10 cellular contexts compared by ENCODE assay signal in the genomic region with DNA sequence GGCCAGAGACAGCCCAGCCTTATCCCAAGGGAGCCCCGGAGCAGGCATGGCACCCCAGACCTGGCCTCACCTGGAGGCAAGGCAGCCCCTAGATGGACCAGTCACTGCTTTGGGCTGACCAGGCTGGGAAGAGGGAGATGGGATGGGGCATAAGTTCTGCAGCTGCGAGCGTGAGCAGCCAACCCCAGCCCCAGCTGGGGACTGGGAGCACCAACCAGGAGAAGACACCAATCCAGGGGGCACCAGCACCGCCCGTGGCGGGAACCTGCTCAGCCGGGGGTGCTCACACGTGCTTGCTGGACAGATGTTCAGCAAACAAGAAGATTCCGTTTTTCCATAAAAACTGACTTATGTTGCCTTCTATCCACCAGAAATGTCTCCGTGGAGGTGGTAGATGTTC.
"Had no signal": no experiment of that assay in that cellular context is flagged by ENCODE, and none has a peak within 500 bp of the region (broad histone marks: within the 10 kb centered on the region; RNA-seq: fewer than 3 reads in every experiment).

No MANE protein-coding gene starts in this region.

- H3K4me3 ChIP-seq: GM23338, HAP-1 had no signal

- H3K9ac ChIP-seq: KMS-11 had no signal

- DNase-seq: H7, HFFc6, KBM-7 had no signal

- H3K36me3 ChIP-seq: HAP-1 had no signal

- H3K36me3 Mint-ChIP-seq: IgD-negative memory B cell had no signal

- H2AFZ ChIP-seq: GM23338 had no signal

- H3K4me1 ChIP-seq: HAP-1 had no signal

- H3K4me1 Mint-ChIP-seq: IgD-negative memory B cell had no signal

- FAIRE-seq: HepG2 had no signal

- H3K27ac ChIP-seq: HL-60, KMS-11 had no signal

- ATAC-seq: GM23338, HCT116, HepG2 had no signal

- H3K9me3 Mint-ChIP-seq: GM23338, HFFc6, IgD-negative memory B cell had no signal

- H3K27ac Mint-ChIP-seq: GM23338, HFFc6, IgD-negative memory B cell had no signal

- H3K4me2 ChIP-seq: GM23338, KMS-11 had no signal

- H3K9me3 ChIP-seq: HAP-1 had no signal

- H3K4me3 Mint-ChIP-seq: GM23338, HFFc6, IgD-negative memory B cell had no signal
